In genomic region chr7:30330134-30331111, GRCh38 we compare ENCODE assay signal across 8 cellular contexts. TPM values are rescaled to one million over a fixed set of nuclear protein-coding genes. Genes with fewer than 3 reads are reported as not detected.
A peak's percentile ranks its signal among the peaks of the same experiment; 100 is the strongest.
DNase-seq lines count a peak whose midpoint lies in the region; ATAC-seq and TF ChIP-seq lines count a peak whose summit lies in the region.

No MANE protein-coding gene starts in this region.

- TF ChIP-seq EP300 in sigmoid colon (IDR thresholded peaks at IDR 0.05), result no peak

- H3K4me3 ChIP-seq in sigmoid colon, result no peak overlapping the region

- peak overlapping the region; percentile 88 for H3K4me3 Mint-ChIP-seq in T-helper 17 cell

- H3K36me3 Mint-ChIP-seq in T-helper 17 cell (ENCODE audit: low read depth), result peaks cover 6% of the 10 kb centered on the region

- H3K9me3 ChIP-seq in T-helper 17 cell (ENCODE audit: control insufficient read depth, low read length, poor library complexity, severe bottlenecking), result no peaks in the 10 kb centered on the region
- H3K9me3 ChIP-seq in sigmoid colon, result no peaks in the 10 kb centered on the region

- H3K36me3 ChIP-seq in sigmoid colon, result no peaks in the 10 kb centered on the region

- 10 to 29% methylated on average over 3 of the region's 3 CpGs for WGBS in sigmoid colon, 2 donors

- H3K4me1 Mint-ChIP-seq in T-helper 17 cell, result peaks cover 42% of the 10 kb centered on the region

- no peaks in the 10 kb centered on the region for H3K27me3 Mint-ChIP-seq in T-helper 17 cell

- no peaks in the 10 kb centered on the region for H3K27me3 ChIP-seq in sigmoid colon

- ATAC-seq in GM19351 (IDR thresholded peaks at IDR 0.05; ENCODE audit: unreplicated experiment) (peak; percentile 95), HG03196 (IDR thresholded peaks at IDR 0.05; ENCODE audit: unreplicated experiment) (peak; percentile 70), T-helper 17 cell (peak; percentile 91)
- ATAC-seq in stimulated activated naive CD8-positive, alpha-beta T cell treated with anti-CD3 and anti-CD28 coated beads, Interleukin-15, Interleukin-2, amounts not matched to agents 100 U/mL and 50 U/mL, for 24 hours, result peak; percentile 89

- TF ChIP-seq POLR2A in sigmoid colon (IDR thresholded peaks at IDR 0.05), result no peak

- intact Hi-C loops in sigmoid colon (cut with DNase I), result no loop called here

- peak; percentile 77 for DNase-seq in CD1c-positive myeloid dendritic cell (ENCODE audit: extremely low spot score)
- no peak for DNase-seq in T-helper 17 cell
- no peak for DNase-seq in stimulated activated naive CD8-positive, alpha-beta T cell treated with anti-CD3 and anti-CD28 coated beads, Interleukin-15, Interleukin-2, amounts not matched to agents 100 U/mL and 50 U/mL, for 24 hours
- no peak for DNase-seq in sigmoid colon
- no peak for DNase-seq in NCI-H524 (lab: John Stamatoyannopoulos, UW)
- DNase-seq in DMS53 (lab: John Stamatoyannopoulos, UW), result no peak

- peak overlapping the region; percentile 87 for H3K27ac Mint-ChIP-seq in T-helper 17 cell

- H3K4me1 ChIP-seq in sigmoid colon, result peaks cover 0 to 41% (median 23%) of the 10 kb centered on the region in 4 donors

- TF ChIP-seq CTCF in sigmoid colon (IDR thresholded peaks at IDR 0.05), result no peak

- H3K27ac ChIP-seq in sigmoid colon, result peak overlapping the region in 1 of 4 donors; percentile 17

RNA-seq across cellular contexts. Expression of gene ZNRF2, which starts 46.0 kb away (rescaled TPM):
- total RNA-seq in T-helper 17 cell (10 to 100 TPM; 26.8 to 31.6 TPM), sigmoid colon (10 to 100 TPM; 17.2 to 33.8 (median 23.2) TPM)
- 10 to 100 TPM; 14.4 to 27.3 (median 22.2) TPM for polyA plus RNA-seq in sigmoid colon
